ENCODE assay signal across 17 cellular contexts in genomic region chr11:31326470-31327148, GRCh38. TPM values are rescaled to one million over a fixed set of nuclear protein-coding genes. Genes with fewer than 3 reads are reported as not detected.
DNase-seq lines count a peak whose midpoint lies in the region; ATAC-seq and TF ChIP-seq lines count a peak whose summit lies in the region.
"Had no signal": no experiment of that assay in that cellular context is flagged by ENCODE, and none has a peak within 500 bp of the region (broad histone marks: within the 10 kb centered on the region; RNA-seq: fewer than 3 reads in every experiment).

No MANE protein-coding gene starts in this region.

- H3K27ac ChIP-seq in suprapubic skin = no peak overlapping the region
- H3K27ac ChIP-seq: brain microvascular endothelial cell, heart left ventricle had no signal

- H3K9me3 Mint-ChIP-seq in central memory CD8-positive, alpha-beta T cell = no peaks in the 10 kb centered on the region
- H3K9me3 Mint-ChIP-seq: CD4-positive, alpha-beta T cell had no signal

- no peak for DNase-seq in central memory CD8-positive, alpha-beta T cell (ENCODE audit: low spot score in 2 of 2)
- DNase-seq in suprapubic skin (ENCODE audit: low spot score in 2 of 2) (no peak), NCI-H1048 (lab: John Stamatoyannopoulos, UW) (no peak), MG63 (no peak)
- DNase-seq: activated CD4-positive, CD25-positive, alpha-beta regulatory T cell treated with anti-CD3 and anti-CD28 coated beads, Interleukin-2, amount 50 U/mL, for 72 hours; activated gamma-delta T cell; brain microvascular endothelial cell; CD4-positive, alpha-beta T cell; heart left ventricle; left ventricle myocardium superior; NCI-H1930 had no signal

- H3K4me1 Mint-ChIP-seq in central memory CD8-positive, alpha-beta T cell = peaks cover 5% of the 10 kb centered on the region

- ATAC-seq in GM18505 (IDR thresholded peaks at IDR 0.05; ENCODE audit: unreplicated experiment) (peak; percentile 74), GM19463 (IDR thresholded peaks at IDR 0.05; ENCODE audit: unreplicated experiment) (peak; percentile 69), HG03095 (IDR thresholded peaks at IDR 0.05; ENCODE audit: unreplicated experiment) (peak; percentile 68), HG03460 (IDR thresholded peaks at IDR 0.05; ENCODE audit: unreplicated experiment) (no peak)
- peak; percentile 46 for ATAC-seq in central memory CD8-positive, alpha-beta T cell (replicated peaks; ENCODE audit: extremely low read depth, poor library complexity, severe bottlenecking)
- ATAC-seq: heart left ventricle, left ventricle myocardium superior had no signal

- no peak for TF ChIP-seq EP300 in suprapubic skin (IDR thresholded peaks at IDR 0.05)

- H3K36me3 Mint-ChIP-seq in central memory CD8-positive, alpha-beta T cell (ENCODE audit: insufficient read depth) = no peaks in the 10 kb centered on the region

- H3K27me3 ChIP-seq in suprapubic skin (no peaks in the 10 kb centered on the region), MG63 (no peaks in the 10 kb centered on the region)
- H3K27me3 ChIP-seq: brain microvascular endothelial cell, heart left ventricle had no signal

- peak overlapping the region; percentile 50 for H3K4me3 Mint-ChIP-seq in central memory CD8-positive, alpha-beta T cell
- H3K4me3 Mint-ChIP-seq: CD4-positive, alpha-beta T cell had no signal

- peaks cover 8% of the 10 kb centered on the region for H3K27me3 Mint-ChIP-seq in central memory CD8-positive, alpha-beta T cell
- H3K27me3 Mint-ChIP-seq: CD4-positive, alpha-beta T cell; IgD-negative memory B cell had no signal

- 53% methylated on average over 2 of the region's 2 CpGs for WGBS in suprapubic skin

- no peak for TF ChIP-seq CTCF in suprapubic skin (IDR thresholded peaks at IDR 0.05)

- H3K27ac Mint-ChIP-seq in central memory CD8-positive, alpha-beta T cell (ENCODE audit: low read depth) = peak overlapping the region; percentile 35
- H3K27ac Mint-ChIP-seq: CD4-positive, alpha-beta T cell; IgD-negative memory B cell had no signal

- H3K4me3 ChIP-seq in suprapubic skin = no peak overlapping the region
- no peak overlapping the region for H3K4me3 ChIP-seq in MG63
- H3K4me3 ChIP-seq: heart left ventricle had no signal

- TF ChIP-seq POLR2A in GM18505 (IDR thresholded peaks at IDR 0.05; ENCODE audit: borderline replicate concordance, extremely low read depth, insufficient read depth, insufficient read length) (no peak), suprapubic skin (IDR thresholded peaks at IDR 0.05) (no peak)

- no peaks in the 10 kb centered on the region for H3K36me3 ChIP-seq in suprapubic skin
- no peaks in the 10 kb centered on the region for H3K36me3 ChIP-seq in MG63
- H3K36me3 ChIP-seq: brain microvascular endothelial cell, heart left ventricle had no signal

- H3K9me3 ChIP-seq in suprapubic skin (no peaks in the 10 kb centered on the region), MG63 (no peaks in the 10 kb centered on the region)

- H3K4me1 ChIP-seq in suprapubic skin = no peaks in the 10 kb centered on the region
- H3K4me1 ChIP-seq: heart left ventricle had no signal

RNA-seq across cellular contexts. Expression of gene DCDC1, which starts 42.9 kb away (rescaled TPM):
- total RNA-seq in suprapubic skin = 1 to 10 TPM in 1 of 4 donors, under 1 TPM in 1, not detected in 2; 0.34 to 2.7 TPM
- total RNA-seq in MG63 (2014; rRNA removed; shearing (Covaris generic); ENCODE audit: low replicate concordance) = 0.36 TPM in 1 of 2 replicates, not detected in the other
- total RNA-seq: endothelial cell of umbilical vein, left ventricle myocardium superior had no signal

RNA-seq across cellular contexts. Expression of gene DNAJC24, which starts 43.1 kb away (rescaled TPM):
- total RNA-seq in suprapubic skin = 10 to 100 TPM in 3 of 4 donors, 1 to 10 TPM in 1; 7.8 to 26.9 (median 16.3) TPM
- 3.1 and 4.0 TPM in 2 replicates for total RNA-seq in MG63 (2014; rRNA removed; shearing (Covaris generic); ENCODE audit: low replicate concordance)
